19 cellular contexts compared by ENCODE assay signal in genomic region chr18:21496277-21496835, GRCh38.
A peak's percentile ranks its signal among the peaks of the same experiment; 100 is the strongest.
DNase-seq lines count a peak whose midpoint lies in the region; ATAC-seq and TF ChIP-seq lines count a peak whose summit lies in the region.
"Had no signal": no experiment of that assay in that cellular context is flagged by ENCODE, and none has a peak within 500 bp of the region (broad histone marks: within the 10 kb centered on the region; RNA-seq: fewer than 3 reads in every experiment).

No MANE protein-coding gene starts in this region.

- POLR2A ChIA-PET in HEK293T (lab: Yijun Ruan, JAX) = no interaction called here

- DNase-seq in NCI-H748 (lab: John Stamatoyannopoulos, UW; ENCODE audit: unreplicated experiment) (peak; percentile 37), NCI-H748 treated with DMSO at 0.1 percent for 48 hours (lab: John Stamatoyannopoulos, UW) (no peak), NCI-H2227 treated with DMSO at 0.1 percent for 48 hours (lab: John Stamatoyannopoulos, UW) (peak; percentile 8), left kidney (ENCODE audit: low read depth, low spot score) (peak; percentile 38), renal cortical epithelial cell (ENCODE audit: low read depth) (peak; percentile 21), HEK293T (ENCODE audit: extremely low spot score) (no peak)
- DNase-seq: CD4-positive, CD25-positive, alpha-beta regulatory T cell; GM23248; IMR-90; KG1; NCI-H1092; NCI-H1694 treated with DMSO at 0.1 percent for 48 hours; NCI-H2171; NCI-H524; NCI-H82; SHP77; T-cell had no signal

- CTCF ChIA-PET in HEK293T (lab: Yijun Ruan, JAX) = interaction anchor here (0.7 kb wide), 2 partner anchors 9 to 31 kb away, joined by 3 read pairs; no protein-coding TSS in a partner anchor

- ATAC-seq in GM21515 (IDR thresholded peaks at IDR 0.05; ENCODE audit: unreplicated experiment) = no peak
- ATAC-seq: Panc1, T-cell had no signal

TF ChIP-seq in HEK293T, 16 proteins besides CTCF, POLR2A, EP300 and RAD21:
- TF ChIP-seq SP1 (IDR thresholded peaks at IDR 0.05) (no peak), BHLHE40 (IDR thresholded peaks at IDR 0.05; ENCODE audit: borderline replicate concordance) (no peak), PKNOX1 (IDR thresholded peaks at IDR 0.05) (no peak), ZNF384 (IDR thresholded peaks at IDR 0.05) (no peak), HDGF (IDR thresholded peaks at IDR 0.05; ENCODE audit: borderline replicate concordance) (no peak), SUZ12 (IDR thresholded peaks at IDR 0.05) (no peak), ARNT (IDR thresholded peaks at IDR 0.05) (no peak), L3MBTL2 (conservative IDR thresholded peaks at IDR 0.05) (no peak), NFRKB (IDR thresholded peaks at IDR 0.05) (no peak), ELF4 (IDR thresholded peaks at IDR 0.05) (no peak), FOXM1 (IDR thresholded peaks at IDR 0.05; ENCODE audit: borderline replicate concordance) (no peak), FOXA1 (IDR thresholded peaks at IDR 0.05) (no peak)

Comparison
In these comparisons a context has a peak if more than half of its experiments do, and no peak if none do; other contexts are left out.
1. DNase-seq: peak in NCI-H748 (single experiment), NCI-H2227 treated with DMSO at 0.1 percent for 48 hours (single experiment), left kidney (single experiment) and renal cortical epithelial cell (single experiment); none in NCI-H748 treated with DMSO at 0.1 percent for 48 hours (single experiment) and HEK293T (single experiment).